13 cellular contexts compared by ENCODE assay signal in the genomic region with DNA sequence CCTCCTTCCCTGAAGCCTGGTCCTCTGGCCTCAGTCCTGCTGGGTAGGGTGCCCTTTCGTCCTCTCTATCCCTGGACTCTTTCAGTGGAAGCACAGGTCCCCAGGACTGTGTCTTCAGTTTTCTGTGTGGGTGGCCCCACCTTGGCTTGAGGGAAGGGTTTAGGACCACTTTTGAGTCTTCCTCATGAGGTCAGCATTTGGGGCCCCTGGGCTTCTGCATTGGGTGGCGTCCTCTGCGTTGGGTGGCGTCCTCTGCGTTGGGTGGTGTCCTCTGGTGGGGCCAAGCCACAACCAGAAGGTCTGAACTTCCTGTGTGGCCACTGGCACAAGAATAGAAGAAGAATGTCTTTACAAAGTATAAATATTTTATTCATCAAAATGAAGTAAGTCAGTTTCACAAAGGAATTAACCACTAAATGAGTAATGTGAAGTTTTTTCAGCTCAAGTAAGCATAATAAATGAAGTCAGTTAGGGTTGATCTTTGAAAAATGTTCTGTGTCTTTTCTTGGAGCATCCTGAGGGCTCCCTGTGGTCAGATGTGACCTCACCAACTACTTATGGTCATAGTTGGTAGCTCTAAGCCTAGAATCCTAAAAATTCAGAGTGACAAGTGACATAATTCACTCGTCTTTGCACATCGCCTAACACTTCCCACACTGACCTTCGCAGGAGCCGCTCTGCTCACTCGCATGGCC. TPM values are rescaled to one million over a fixed set of nuclear protein-coding genes. Genes with fewer than 3 reads are reported as not detected.
DNase-seq lines count a peak whose midpoint lies in the region; ATAC-seq, FAIRE-seq and TF ChIP-seq lines count a peak whose summit lies in the region.
"Had no signal": no experiment of that assay in that cellular context is flagged by ENCODE, and none has a peak within 500 bp of the region (broad histone marks: within the 10 kb centered on the region; RNA-seq: fewer than 3 reads in every experiment).

No MANE protein-coding gene starts in this region.

- H3K27me3 Mint-ChIP-seq in activated T-cell treated with anti-CD3 and anti-CD28 coated beads, Interleukin-2, amount 50 U/mL, for 24 hours: no peaks in the 10 kb centered on the region
- H3K27me3 Mint-ChIP-seq: central memory CD8-positive, alpha-beta T cell had no signal

- no peak for TF ChIP-seq POLR2A in stomach (IDR thresholded peaks at IDR 0.05)

- FAIRE-seq in urothelium cell line (lab: Jason Lieb, UNC): no peak

- no peak for TF ChIP-seq EP300 in stomach (IDR thresholded peaks at IDR 0.05)

- peak; percentile 32 for ATAC-seq in left lung
- ATAC-seq: left lobe of liver had no signal

- no peaks in the 10 kb centered on the region for H3K9me3 Mint-ChIP-seq in activated T-cell treated with anti-CD3 and anti-CD28 coated beads, Interleukin-2, amount 50 U/mL, for 24 hours
- H3K9me3 Mint-ChIP-seq: central memory CD8-positive, alpha-beta T cell had no signal

- 85 to 88% (median 86%) methylated on average over 10 of the region's 10 CpGs for WGBS in stomach, 5 donors

- H3K27me3 ChIP-seq in left lung (no peaks in the 10 kb centered on the region), stomach (no peaks in the 10 kb centered on the region)

- H3K4me3 ChIP-seq in cardiac fibroblast (replicated peaks in 1 of 2; ENCODE audit: low read depth in 2 of 2, low read length in 2 of 2) (no peak overlapping the region), left lung (no peak overlapping the region), stomach (no peak overlapping the region)

- no peaks in the 10 kb centered on the region for H3K4me1 Mint-ChIP-seq in activated T-cell treated with anti-CD3 and anti-CD28 coated beads, Interleukin-2, amount 50 U/mL, for 24 hours (ENCODE audit: low read depth)
- H3K4me1 Mint-ChIP-seq: central memory CD8-positive, alpha-beta T cell had no signal

- H3K4me3 Mint-ChIP-seq in activated T-cell treated with anti-CD3 and anti-CD28 coated beads, Interleukin-2, amount 50 U/mL, for 24 hours: no peak overlapping the region
- H3K4me3 Mint-ChIP-seq: central memory CD8-positive, alpha-beta T cell had no signal

- peaks cover 0 to 5% of the 10 kb centered on the region in 2 donors for H3K4me1 ChIP-seq in left lung
- no peaks in the 10 kb centered on the region for H3K4me1 ChIP-seq in stomach

- TF ChIP-seq CTCF in cardiac fibroblast (IDR thresholded peaks at IDR 0.05; ENCODE audit: low read depth, low read length): no peak
- no peak for TF ChIP-seq CTCF in left lung (IDR thresholded peaks at IDR 0.05)
- TF ChIP-seq CTCF in stomach (IDR thresholded peaks at IDR 0.05): no peak

- no peaks in the 10 kb centered on the region for H3K36me3 Mint-ChIP-seq in activated T-cell treated with anti-CD3 and anti-CD28 coated beads, Interleukin-2, amount 50 U/mL, for 24 hours (ENCODE audit: low read depth)

- intact Hi-C loops in left lung (cut with DNase I) (no loop called here), stomach (cut with DNase I; ENCODE audit: low total_unique reads) (no loop called here)

- H3K9me3 ChIP-seq in left lung (no peaks in the 10 kb centered on the region), stomach (peaks cover 0 to 4% (median 0%) of the 10 kb centered on the region in 4 donors)

- H3K36me3 ChIP-seq in left lung: no peaks in the 10 kb centered on the region
- no peaks in the 10 kb centered on the region for H3K36me3 ChIP-seq in stomach

- H3K27ac ChIP-seq in left lung (no peak overlapping the region), stomach (no peak overlapping the region)

- H3K27ac Mint-ChIP-seq in activated T-cell treated with anti-CD3 and anti-CD28 coated beads, Interleukin-2, amount 50 U/mL, for 24 hours: no peak overlapping the region

- peak; percentile 15 for DNase-seq in activated T-cell treated with anti-CD3 and anti-CD28 coated beads, Interleukin-2, amount 50 U/mL, for 24 hours
- DNase-seq in activated T-cell treated with anti-CD3 and anti-CD28 coated beads, Interleukin-2, amount 50 U/mL, for 48 hours: no peak
- DNase-seq in cardiac fibroblast (ENCODE audit: low read depth in 2 of 2) (peak; percentile 27 to 65), left lung (no peak), urothelium cell line (ENCODE audit: low spot score) (peak; percentile 10), DMS79 treated with DMSO at 0.1 percent for 48 hours (lab: John Stamatoyannopoulos, UW) (no peak), stomach (no peak)
- no peak for DNase-seq in stimulated activated CD8-positive, alpha-beta memory T cell treated with anti-CD3 and anti-CD28 coated beads, Interleukin-4, amount 100 ng/mL, for 48 hours
- DNase-seq: 8988T, Kasumi-1, PC-3 had no signal

RNA-seq across cellular contexts. Expression of a gene that starts 39.2 kb away (rescaled TPM):
- total RNA-seq in left lung (under 1 TPM in 1 of 2 donors, not detected in 1; 0.32 TPM), stomach (not detected)
- polyA plus RNA-seq in stomach: 1 to 10 TPM in 2 of 3 donors, under 1 TPM in 1; 0.50 to 3.4 (median 1.2) TPM

Comparison
In these comparisons a context has a peak if more than half of its experiments do, and no peak if none do; other contexts are left out.
1. DNase-seq: peak in activated T-cell treated with anti-CD3 and anti-CD28 coated beads, Interleukin-2, amount 50 U/mL, for 24 hours (single experiment), cardiac fibroblast (2 of 2) and urothelium cell line (single experiment); none in activated T-cell treated with anti-CD3 and anti-CD28 coated beads, Interleukin-2, amount 50 U/mL, for 48 hours (0 of 2), left lung (0 of 2), DMS79 treated with DMSO at 0.1 percent for 48 hours (single experiment), stomach (single experiment) and stimulated activated CD8-positive, alpha-beta memory T cell treated with anti-CD3 and anti-CD28 coated beads, Interleukin-4, amount 100 ng/mL, for 48 hours (single experiment).